Comparison of ENCODE assay signal across 19 cellular contexts in genomic region chr5:41392016-41392415, GRCh38.
DNase-seq lines count a peak whose midpoint lies in the region; ATAC-seq and TF ChIP-seq lines count a peak whose summit lies in the region.
"Had no signal": no experiment of that assay in that cellular context is flagged by ENCODE, and none has a peak within 500 bp of the region (broad histone marks: within the 10 kb centered on the region; RNA-seq: fewer than 3 reads in every experiment).

No MANE protein-coding gene starts in this region.

- H3K27me3 ChIP-seq in left ventricle myocardium inferior (ENCODE audit: low read depth), result no peaks in the 10 kb centered on the region
- no peaks in the 10 kb centered on the region for H3K27me3 ChIP-seq in PC-9 (ENCODE audit: insufficient read depth, low read depth)
- H3K27me3 ChIP-seq: BLaER1 had no signal

- POLR2A ChIA-PET in PC-9 (lab: Charles Lee; ENCODE audit: unreplicated experiment), result no interaction called here

- BruUV-seq in PC-9 (replicated peaks; lab: Mats Ljungman, UMichigan), result no TSS peak

- H3F3A ChIP-seq in PC-9 (ENCODE audit: insufficient read depth, low read depth), result no peaks in the 10 kb centered on the region

- no peak overlapping the region for H2AFZ ChIP-seq in PC-9
- H2AFZ ChIP-seq: GM23248 had no signal

- peak overlapping the region; percentile 37 for H3K27ac ChIP-seq in left ventricle myocardium inferior (replicated peaks)
- H3K27ac ChIP-seq in PC-9, result no peak overlapping the region
- H3K27ac ChIP-seq: 22Rv1, BLaER1, C4-2B, GM23248 had no signal

- TF ChIP-seq CTCF in left ventricle myocardium inferior (IDR thresholded peaks at IDR 0.05; ENCODE audit: borderline replicate concordance), result no peak
- TF ChIP-seq CTCF in PC-9 (conservative IDR thresholded peaks at IDR 0.05), result no peak

- ATAC-seq in left cardiac atrium, result no peak
- ATAC-seq: CD8-positive, alpha-beta T cell; HCT116 had no signal

- no peaks in the 10 kb centered on the region for H3K4me1 Mint-ChIP-seq in activated naive CD4-positive, alpha-beta T cell treated with anti-CD3 and anti-CD28 coated beads, Interleukin-2, amount 10 ng/mL, durations not matched to agents 7 days and 5 days
- H3K4me1 Mint-ChIP-seq: B cell; CD4-positive, CD25-positive, alpha-beta regulatory T cell had no signal

- H3K4me3 Mint-ChIP-seq in activated naive CD4-positive, alpha-beta T cell treated with anti-CD3 and anti-CD28 coated beads, Interleukin-2, amount 10 ng/mL, durations not matched to agents 7 days and 5 days, result no peak overlapping the region
- H3K4me3 Mint-ChIP-seq: B cell; CD8-positive, alpha-beta T cell had no signal

- H3K79me2 ChIP-seq in PC-9 (ENCODE audit: low read depth), result no peaks in the 10 kb centered on the region

- H3K4me3 ChIP-seq in left ventricle myocardium inferior, result no peak overlapping the region
- no peak overlapping the region for H3K4me3 ChIP-seq in PC-9
- H3K4me3 ChIP-seq: BLaER1, GM23248 had no signal

- CTCF ChIA-PET in activated naive CD4-positive, alpha-beta T cell treated with anti-CD3 and anti-CD28 coated beads, Interleukin-2, amount 10 ng/mL, durations not matched to agents 7 days and 5 days (lab: Charles Lee), result no interaction called here
- CTCF ChIA-PET in PC-9 (lab: Charles Lee), result no interaction called here

- no peaks in the 10 kb centered on the region for H3K36me3 Mint-ChIP-seq in activated naive CD4-positive, alpha-beta T cell treated with anti-CD3 and anti-CD28 coated beads, Interleukin-2, amount 10 ng/mL, durations not matched to agents 7 days and 5 days
- H3K36me3 Mint-ChIP-seq: CD4-positive, CD25-positive, alpha-beta regulatory T cell; CD8-positive, alpha-beta T cell had no signal

- no peaks in the 10 kb centered on the region for H3K27me3 Mint-ChIP-seq in activated naive CD4-positive, alpha-beta T cell treated with anti-CD3 and anti-CD28 coated beads, Interleukin-2, amount 10 ng/mL, durations not matched to agents 7 days and 5 days
- H3K27me3 Mint-ChIP-seq: B cell; CD4-positive, CD25-positive, alpha-beta regulatory T cell had no signal

- H3K9me2 ChIP-seq in PC-9 (ENCODE audit: insufficient read depth), result no peaks in the 10 kb centered on the region

- no peaks in the 10 kb centered on the region for H3K36me3 ChIP-seq in left ventricle myocardium inferior
- H3K36me3 ChIP-seq in PC-9 (ENCODE audit: low read depth), result no peaks in the 10 kb centered on the region
- H3K36me3 ChIP-seq: BLaER1 had no signal

- no peak for DNase-seq in activated naive CD4-positive, alpha-beta T cell treated with anti-CD3 and anti-CD28 coated beads, Interleukin-2, amount 10 ng/mL, durations not matched to agents 7 days and 5 days
- DNase-seq in activated naive CD4-positive, alpha-beta T cell treated with Interleukin-2 at 50 U/mL for 16 hours, result no peak
- no peak for DNase-seq in left ventricle myocardium inferior
- no peak for DNase-seq in left cardiac atrium
- DNase-seq in PC-9, result peak; percentile 43 to 65
- no peak for DNase-seq in NCI-H1694 (lab: John Stamatoyannopoulos, UW)
- DNase-seq in KG1 (lab: John Stamatoyannopoulos, UW), result no peak
- DNase-seq: Caco-2; CD4-positive, CD25-positive, alpha-beta regulatory T cell; CD8-positive, alpha-beta T cell; DMS153; DND-41; GM23248; H7 had no signal

- H3K4me1 ChIP-seq in left ventricle myocardium inferior, result peaks cover 60% of the 10 kb centered on the region
- 0 out of 2 replicates have a peak, but pooled peaks cover 6% of the 10 kb centered on the region for H3K4me1 ChIP-seq in PC-9 (replicated peaks; ENCODE audit: insufficient read depth)
- H3K4me1 ChIP-seq: BLaER1, Caco-2 had no signal

- intact Hi-C loops in left ventricle myocardium inferior (cut with micrococcal nuclease), result no loop called here
- intact Hi-C loops in left cardiac atrium (cut with DNase I), result no loop called here
- intact Hi-C loops in PC-9 (cut with micrococcal nuclease; ENCODE audit: unreplicated experiment), result no loop called here

- no peaks in the 10 kb centered on the region for H3K9me3 Mint-ChIP-seq in activated naive CD4-positive, alpha-beta T cell treated with anti-CD3 and anti-CD28 coated beads, Interleukin-2, amount 10 ng/mL, durations not matched to agents 7 days and 5 days

- no peak overlapping the region for H3K4me2 ChIP-seq in PC-9
- H3K4me2 ChIP-seq: BLaER1 had no signal

- H4K20me1 ChIP-seq in PC-9 (ENCODE audit: insufficient read depth), result no peaks in the 10 kb centered on the region
- H4K20me1 ChIP-seq: BLaER1 had no signal

- peaks cover 38% of the 10 kb centered on the region for H3K9me3 ChIP-seq in left ventricle myocardium inferior (replicated peaks)
- H3K9me3 ChIP-seq in PC-9 (ENCODE audit: insufficient read depth, low read depth), result no peaks in the 10 kb centered on the region
- H3K9me3 ChIP-seq: BLaER1, Caco-2 had no signal

- H3K27ac Mint-ChIP-seq in activated naive CD4-positive, alpha-beta T cell treated with anti-CD3 and anti-CD28 coated beads, Interleukin-2, amount 10 ng/mL, durations not matched to agents 7 days and 5 days, result peak overlapping the region; percentile 45
- H3K27ac Mint-ChIP-seq: B cell; CD4-positive, CD25-positive, alpha-beta regulatory T cell; CD8-positive, alpha-beta T cell had no signal

Comparison
In these comparisons a context has a peak if more than half of its experiments do, and no peak if none do; other contexts are left out.
1. DNase-seq: peak in PC-9 (2 of 2); none in activated naive CD4-positive, alpha-beta T cell treated with anti-CD3 and anti-CD28 coated beads, Interleukin-2, amount 10 ng/mL, durations not matched to agents 7 days and 5 days (single experiment), activated naive CD4-positive, alpha-beta T cell treated with Interleukin-2 at 50 U/mL for 16 hours (single experiment), left ventricle myocardium inferior (single experiment), left cardiac atrium (single experiment), NCI-H1694 (single experiment) and KG1 (single experiment).